In genomic region chr15:53869044-53869805, GRCh38 we compare ENCODE assay signal across 13 cellular contexts.
DNase-seq lines count a peak whose midpoint lies in the region; ATAC-seq and TF ChIP-seq lines count a peak whose summit lies in the region.
"Had no signal": no experiment of that assay in that cellular context is flagged by ENCODE, and none has a peak within 500 bp of the region (broad histone marks: within the 10 kb centered on the region; RNA-seq: fewer than 3 reads in every experiment).

No MANE protein-coding gene starts in this region.

- H3K9me3 Mint-ChIP-seq in GM23338, result peaks cover 38% of the 10 kb centered on the region
- H3K9me3 Mint-ChIP-seq in endothelial cell (ENCODE audit: unreplicated experiment), result no peaks in the 10 kb centered on the region

- in situ Hi-C loops in ACHN (cut with HindIII; ENCODE audit: low pct_ligation_motif_present, low pct_unique_long_range_greater_than_20kb, low sequenced_read_pairs) (no loop called here), G401 (cut with HindIII; ENCODE audit: low sequenced_read_pairs) (no loop called here)

- peak; percentile 64 for ATAC-seq in GM23338

- H3K36me3 ChIP-seq in GM23338 (ENCODE audit: insufficient read depth), result no peaks in the 10 kb centered on the region
- H3K36me3 ChIP-seq in tibial artery, result no peaks in the 10 kb centered on the region
- H3K36me3 ChIP-seq: SJSA1, stomach had no signal

- no peak overlapping the region for H3K27ac Mint-ChIP-seq in GM23338
- no peak overlapping the region for H3K27ac Mint-ChIP-seq in endothelial cell (ENCODE audit: unreplicated experiment)

- intact Hi-C loops in tibial artery (cut with DNase I; ENCODE audit: low total_unique reads), result no loop called here

- H3K27ac ChIP-seq in GM23338 (ENCODE audit: low read depth), result no peak overlapping the region
- H3K27ac ChIP-seq in tibial artery, result no peak overlapping the region
- H3K27ac ChIP-seq: SJSA1, stomach had no signal

- H3K4me1 Mint-ChIP-seq in GM23338 (no peaks in the 10 kb centered on the region), endothelial cell (ENCODE audit: unreplicated experiment) (no peaks in the 10 kb centered on the region)

- H3K79me2 ChIP-seq in GM23338 (replicated peaks; ENCODE audit: insufficient read depth), result no peaks in the 10 kb centered on the region

- no peaks in the 10 kb centered on the region for H3K9me2 ChIP-seq in GM23338 (ENCODE audit: insufficient read depth)

- H3F3A ChIP-seq in GM23338 (replicated peaks; ENCODE audit: low read depth), result no peaks in the 10 kb centered on the region

- H3K4me3 Mint-ChIP-seq in GM23338 (no peak overlapping the region), endothelial cell (ENCODE audit: unreplicated experiment) (no peak overlapping the region)

- H3K27me3 Mint-ChIP-seq in GM23338 (ENCODE audit: insufficient read depth, low read depth, poor library complexity) (peaks cover 3% of the 10 kb centered on the region), endothelial cell (ENCODE audit: unreplicated experiment) (no peaks in the 10 kb centered on the region)

- H4K20me1 ChIP-seq in GM23338 (replicated peaks; ENCODE audit: insufficient read depth), result no peaks in the 10 kb centered on the region

- H2AFZ ChIP-seq in GM23338, result no peak overlapping the region

- H3K4me2 ChIP-seq in GM23338, result no peak overlapping the region

- DNase-seq in ACHN, result peak; percentile 31
- peak; percentile 47 for DNase-seq in GM23338 (ENCODE audit: low spot score)
- DNase-seq in OCI-M1 (lab: John Stamatoyannopoulos, UW), result peak; percentile 61
- DNase-seq in endothelial cell (ENCODE audit: low spot score), result no peak
- no peak for DNase-seq in tibial artery
- DNase-seq in epidermal melanocyte (ENCODE audit: insufficient read length, low spot score), result no peak
- DNase-seq in activated gamma-delta T cell (lab: John Stamatoyannopoulos, UW), result no peak
- DNase-seq in G401 (ENCODE audit: low spot score), result no peak
- DNase-seq: NCI-H1105, NCI-H345, retina, stomach had no signal

- no peaks in the 10 kb centered on the region for H3K4me1 ChIP-seq in GM23338 (ENCODE audit: insufficient read depth)
- no peaks in the 10 kb centered on the region for H3K4me1 ChIP-seq in tibial artery
- H3K4me1 ChIP-seq: SJSA1, stomach had no signal

- peak; percentile 38 to 52 for TF ChIP-seq CTCF in GM23338 (conservative IDR thresholded peaks at IDR 0.05; ENCODE audit: low read depth in 2 of 2)
- peak; percentile 34 for TF ChIP-seq CTCF in endothelial cell (IDR thresholded peaks at IDR 0.05; ENCODE audit: unreplicated experiment)
- TF ChIP-seq CTCF in tibial artery (IDR thresholded peaks at IDR 0.05), result no peak

- H3K27me3 ChIP-seq in GM23338 (ENCODE audit: insufficient read depth) (no peaks in the 10 kb centered on the region), tibial artery (no peaks in the 10 kb centered on the region)
- H3K27me3 ChIP-seq: SJSA1, stomach had no signal

- H3K4me3 ChIP-seq in GM23338 (no peak overlapping the region), tibial artery (no peak overlapping the region)
- H3K4me3 ChIP-seq: SJSA1, stomach had no signal

- H3K36me3 Mint-ChIP-seq in GM23338 (ENCODE audit: low read depth), result peaks cover 3% of the 10 kb centered on the region; the same call in 1 of the 3 replicates
- no peaks in the 10 kb centered on the region for H3K36me3 Mint-ChIP-seq in endothelial cell (ENCODE audit: low read depth, unreplicated experiment)

- no peaks in the 10 kb centered on the region for H3K9me3 ChIP-seq in tibial artery
- H3K9me3 ChIP-seq: SJSA1, stomach had no signal

TF ChIP-seq in GM23338, 12 proteins besides CTCF, POLR2A, EP300 and RAD21:
- TF ChIP-seq STAT1 (IDR thresholded peaks at IDR 0.05; ENCODE audit: unreplicated experiment), result no peak
- no peak for TF ChIP-seq CREB1 (CRISPR knock-in tag; IDR thresholded peaks at IDR 0.05; ENCODE audit: low read depth)
- TF ChIP-seq JUNB (IDR thresholded peaks at IDR 0.05; ENCODE audit: unreplicated experiment), result no peak
- no peak for TF ChIP-seq REST (IDR thresholded peaks at IDR 0.05; ENCODE audit: unreplicated experiment)
- no peak for TF ChIP-seq EZH2phosphoT487 (IDR thresholded peaks at IDR 0.05; ENCODE audit: unreplicated experiment)

Comparison
In these comparisons a context has a peak if more than half of its experiments do, and no peak if none do; other contexts are left out.
1. DNase-seq: peak in ACHN (single experiment), GM23338 (single experiment) and OCI-M1 (single experiment); none in endothelial cell (single experiment), tibial artery (0 of 2), epidermal melanocyte (single experiment), activated gamma-delta T cell (single experiment) and G401 (single experiment).
2. CTCF ChIP-seq: peak in GM23338 (2 of 2) and endothelial cell (single experiment); none in tibial artery (0 of 2).